1 cellular context compared by ENCODE assay signal in the genomic region with DNA sequence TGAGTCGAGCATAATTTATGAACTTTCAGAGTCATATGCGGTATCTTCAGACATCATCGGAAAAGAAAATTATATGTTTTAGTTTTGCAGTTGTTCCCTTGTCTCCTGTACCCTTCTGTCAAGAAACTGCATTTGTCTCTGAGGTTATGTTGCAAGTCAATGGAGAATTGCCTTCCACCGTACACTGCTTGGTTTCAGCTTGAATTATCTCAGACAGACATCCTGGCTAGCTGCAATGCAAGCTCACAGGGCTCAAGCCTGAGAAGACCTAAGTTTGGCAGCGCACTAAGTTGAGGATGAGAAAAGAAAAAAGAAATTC.
TF ChIP-seq lines count a peak whose summit lies in the region.

No MANE protein-coding gene starts in this region.

TF ChIP-seq in K562, 482 proteins besides CTCF, POLR2A, EP300 and RAD21 (continued from another document):
- TF ChIP-seq SMARCE1 (IDR thresholded peaks at IDR 0.05) (no peak), CXXC5 (CRISPR knock-in tag; IDR thresholded peaks at IDR 0.05) (no peak), CHCHD3 (CRISPR knock-in tag; IDR thresholded peaks at IDR 0.05) (no peak), POLR2AphosphoS2 (IDR thresholded peaks at IDR 0.05; ENCODE audit: low read length) (no peak), ARID1B (IDR thresholded peaks at IDR 0.05) (peak; percentile 57)
- TF ChIP-seq, protein P1, sequence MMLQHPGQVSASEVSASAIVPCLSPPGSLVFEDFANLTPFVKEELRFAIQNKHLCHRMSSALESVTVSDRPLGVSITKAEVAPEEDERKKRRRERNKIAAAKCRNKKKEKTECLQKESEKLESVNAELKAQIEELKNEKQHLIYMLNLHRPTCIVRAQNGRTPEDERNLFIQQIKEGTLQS (IDR thresholded peaks at IDR 0.05) = no peak
- TF ChIP-seq, protein P1 (CRISPR knock-in tag; conservative IDR thresholded peaks at IDR 0.05) = no peak
- TF ChIP-seq, protein P2, sequence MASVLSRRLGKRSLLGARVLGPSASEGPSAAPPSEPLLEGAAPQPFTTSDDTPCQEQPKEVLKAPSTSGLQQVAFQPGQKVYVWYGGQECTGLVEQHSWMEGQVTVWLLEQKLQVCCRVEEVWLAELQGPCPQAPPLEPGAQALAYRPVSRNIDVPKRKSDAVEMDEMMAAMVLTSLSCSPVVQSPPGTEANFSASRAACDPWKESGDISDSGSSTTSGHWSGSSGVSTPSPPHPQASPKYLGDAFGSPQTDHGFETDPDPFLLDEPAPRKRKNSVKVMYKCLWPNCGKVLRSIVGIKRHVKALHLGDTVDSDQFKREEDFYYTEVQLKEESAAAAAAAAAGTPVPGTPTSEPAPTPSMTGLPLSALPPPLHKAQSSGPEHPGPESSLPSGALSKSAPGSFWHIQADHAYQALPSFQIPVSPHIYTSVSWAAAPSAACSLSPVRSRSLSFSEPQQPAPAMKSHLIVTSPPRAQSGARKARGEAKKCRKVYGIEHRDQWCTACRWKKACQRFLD (CRISPR knock-in tag; IDR thresholded peaks at IDR 0.05) = 0 out of 2 replicates have a peak, but pooled peaks have one; percentile 28
